In genomic region chr22:47458348-47458747, GRCh38 we compare ENCODE assay signal across 19 cellular contexts.
"Had no signal": no experiment of that assay in that cellular context is flagged by ENCODE, and none has a peak within 500 bp of the region (broad histone marks: within the 10 kb centered on the region; RNA-seq: fewer than 3 reads in every experiment).

No MANE protein-coding gene starts in this region.

- H3K9me3 ChIP-seq: esophagus squamous epithelium, gastrocnemius medialis had no signal

- H3K27me3 ChIP-seq: dorsolateral prefrontal cortex, esophagus squamous epithelium, gastrocnemius medialis, left lung had no signal

- H3K36me3 ChIP-seq: esophagus squamous epithelium, gastrocnemius medialis, heart right ventricle, left lung, lower lobe of right lung had no signal

- H3K4me3 ChIP-seq: coronary artery, dorsolateral prefrontal cortex, esophagus squamous epithelium, gastrocnemius medialis, heart right ventricle, left lung, lower lobe of right lung had no signal

- H3K4me1 ChIP-seq: esophagus squamous epithelium, gastrocnemius medialis, heart right ventricle, left lung, lower lobe of right lung had no signal

- DNase-seq: dermis blood vessel endothelial cell; dorsolateral prefrontal cortex; effector CD4-positive, alpha-beta T cell; effector memory CD4-positive, alpha-beta T cell; esophagus squamous epithelium; foreskin fibroblast; foreskin melanocyte; gastrocnemius medialis; glutamatergic neuron; heart right ventricle; hippocampal formation; left cardiac atrium; left ventricle myocardium superior; lower lobe of right lung; mesenchymal stem cell; midbrain; naive thymus-derived CD4-positive, alpha-beta T cell had no signal

- H3K27ac ChIP-seq: coronary artery, dorsolateral prefrontal cortex, esophagus squamous epithelium, gastrocnemius medialis, heart right ventricle, left lung, lower lobe of right lung had no signal
